Comparison of ENCODE assay signal across 18 cellular contexts in genomic region chr2:46349115-46349547, GRCh38. TPM values are rescaled to one million over a fixed set of nuclear protein-coding genes. Genes with fewer than 3 reads are reported as not detected.
DNase-seq lines count a peak whose midpoint lies in the region; ATAC-seq, FAIRE-seq and TF ChIP-seq lines count a peak whose summit lies in the region.
"Had no signal": no experiment of that assay in that cellular context is flagged by ENCODE, and none has a peak within 500 bp of the region (broad histone marks: within the 10 kb centered on the region; RNA-seq: fewer than 3 reads in every experiment).

No MANE protein-coding gene starts in this region.

- TF ChIP-seq EP300 in HepG2 (IDR thresholded peaks at IDR 0.05; ENCODE audit: low read depth in 2 of 2, low read length in 2 of 2): 0 out of 4 replicates have a peak, but pooled peaks of 1 of the 2 experiments have one; percentile 25
- no peak for TF ChIP-seq EP300 in HepG2 (CRISPR knock-in tag; IDR thresholded peaks at IDR 0.05; ENCODE audit: borderline replicate concordance)

- intact Hi-C loops in CD4-positive, alpha-beta T cell (cut with DNase I, micrococcal nuclease): loop anchor here in 1 of 2 experiments (5.0 kb wide), 1 partner anchor 52 kb away; the partner anchor contains the start of gene EPAS1
- intact Hi-C loops in HepG2 (cut with micrococcal nuclease; ENCODE audit: unreplicated experiment): no loop called here
- intact Hi-C loops in spleen (cut with DNase I; ENCODE audit: low total_unique reads): loop anchor here (2.0 kb wide), 1 partner anchor 50 kb away; no protein-coding TSS in a partner anchor

- no peak overlapping the region for H3K9ac ChIP-seq in HepG2 (ENCODE audit: insufficient read depth, low read depth, low read length)

- no peak overlapping the region for H3K4me3 Mint-ChIP-seq in CD4-positive, alpha-beta T cell

- TF ChIP-seq POLR2A in HepG2 (IDR thresholded peaks at IDR 0.05; ENCODE audit: insufficient read depth in 1 of 2, low read depth in 2 of 2, low read length in 2 of 2) (no peak; a peak in 1 of 4 replicates), spleen (IDR thresholded peaks at IDR 0.05) (no peak), GM12891 (IDR thresholded peaks at IDR 0.05; ENCODE audit: low read depth, low read length) (no peak)

- H3K4me2 ChIP-seq in HepG2 (ENCODE audit: low read depth, low read length): no peak overlapping the region

- no peaks in the 10 kb centered on the region for H3K27me3 ChIP-seq in CD4-positive, alpha-beta T cell (ENCODE audit: control insufficient read depth, insufficient read depth, low read length)
- no peaks in the 10 kb centered on the region for H3K27me3 ChIP-seq in HepG2 (ENCODE audit: control insufficient read depth in 1 of 2, insufficient read depth in 2 of 2, low read length in 2 of 2)
- H3K27me3 ChIP-seq in spleen (replicated peaks in 1 of 7): no peaks in the 10 kb centered on the region

- H3K36me3 ChIP-seq in KOPT-K1 (ENCODE audit: insufficient read depth, low read length) (no peaks in the 10 kb centered on the region), HepG2 (replicated peaks in 1 of 2; ENCODE audit: control insufficient read depth in 1 of 2, insufficient read depth in 2 of 2, low read length in 2 of 2) (peaks cover 39 to 85% of the 10 kb centered on the region in 2 experiments), spleen (peaks cover 0 to 55% (median 8%) of the 10 kb centered on the region in 6 donors)

- H3K9me3 Mint-ChIP-seq in CD4-positive, alpha-beta T cell: no peaks in the 10 kb centered on the region

- no TSS peak for BruUV-seq in HepG2 (replicated peaks; lab: Mats Ljungman, UMichigan)

- H3K4me3 ChIP-seq in HepG2 (replicated peaks in 1 of 3; ENCODE audit: insufficient read depth in 1 of 3, low read depth in 2 of 3, low read length in 3 of 3): no peak overlapping the region
- no peak overlapping the region for H3K4me3 ChIP-seq in spleen
- H3K4me3 ChIP-seq: GM12878 had no signal

- H3K27ac ChIP-seq in CD4-positive, alpha-beta T cell (ENCODE audit: low read depth, low read length): no peak overlapping the region
- H3K27ac ChIP-seq in KOPT-K1 (ENCODE audit: low read depth, low read length, poor library complexity, severe bottlenecking): peak overlapping the region; percentile 91
- no peak overlapping the region for H3K27ac ChIP-seq in HepG2 (ENCODE audit: extremely low read length, insufficient read depth, low read length)
- H3K27ac ChIP-seq in spleen: peak overlapping the region in 5 of 8 donors; percentile 74 to 86 (median 83)

- no peak for ATAC-seq in CD4-positive, alpha-beta T cell (ENCODE audit: poor library complexity)
- peak; percentile 82 for ATAC-seq in HepG2
- no peak for ATAC-seq in GM18520 (IDR thresholded peaks at IDR 0.05; ENCODE audit: unreplicated experiment)
- ATAC-seq in GM21717 (IDR thresholded peaks at IDR 0.05; ENCODE audit: unreplicated experiment): no peak
- ATAC-seq: GM12878, Panc1 had no signal

- peak overlapping the region; percentile 90 for H3K27ac Mint-ChIP-seq in CD4-positive, alpha-beta T cell

- no peaks in the 10 kb centered on the region for H3K9me3 ChIP-seq in CD4-positive, alpha-beta T cell (ENCODE audit: control insufficient read depth, low read length)
- no peaks in the 10 kb centered on the region for H3K9me3 ChIP-seq in KOPT-K1 (ENCODE audit: insufficient read depth, low read length, poor library complexity, severe bottlenecking)
- no peaks in the 10 kb centered on the region for H3K9me3 ChIP-seq in HepG2 (ENCODE audit: low read length)
- no peaks in the 10 kb centered on the region for H3K9me3 ChIP-seq in spleen

- no peak overlapping the region for H2AFZ ChIP-seq in HepG2 (ENCODE audit: low read length)

- in situ Hi-C loops in HepG2 (cut with HindIII; ENCODE audit: extremely low pct_ligation_motif_present, low pct_unique_long_range_greater_than_20kb): no loop called here

- peaks cover 13% of the 10 kb centered on the region; the same call in 1 of the 2 replicates for H4K20me1 ChIP-seq in HepG2 (ENCODE audit: insufficient read depth, low read length)

- POLR2A ChIA-PET in CD4-positive, alpha-beta T cell (lab: Charles Lee): interaction anchor here (1.1 to 2.6 kb wide), 2 partner anchors 11 to 13 kb away, joined by 4 to 15 read pairs; no protein-coding TSS in a partner anchor
- POLR2A ChIA-PET in HepG2 (lab: Yijun Ruan, JAX): no interaction called here

- H3K4me1 Mint-ChIP-seq in CD4-positive, alpha-beta T cell (ENCODE audit: low read depth): peaks cover 77% of the 10 kb centered on the region

- H3K4me1 ChIP-seq in HepG2 (ENCODE audit: insufficient read depth, low read length): peaks cover 32% of the 10 kb centered on the region
- peaks cover 27 to 85% (median 54%) of the 10 kb centered on the region in 6 donors for H3K4me1 ChIP-seq in spleen

- peak; percentile 39; the same call in 1 of the 2 replicates for TF ChIP-seq RAD21 in HepG2 (CRISPR knock-in tag; IDR thresholded peaks at IDR 0.05)

- no peak for DNase-seq in CD4-positive, alpha-beta T cell
- DNase-seq in HepG2 (ENCODE audit: low spot score) (peak; percentile 37), spleen (no peak), GM12891 (ENCODE audit: insufficient read length, low spot score) (no peak), DMS153 treated with DMSO at 0.1 percent for 48 hours (lab: John Stamatoyannopoulos, UW; ENCODE audit: unreplicated experiment) (no peak)
- DNase-seq: COR-L47, DMS53, KG1, NCI-H1417, NCI-H2029, NCI-H510A, SHP77 treated with DMSO at 0.1 percent for 48 hours had no signal

- no peaks in the 10 kb centered on the region for H3K36me3 Mint-ChIP-seq in CD4-positive, alpha-beta T cell (ENCODE audit: low read depth)

- FAIRE-seq in HepG2 (lab: Jason Lieb, UNC) (peak; percentile 89), GM12891 (lab: Jason Lieb, UNC) (no peak)
- FAIRE-seq: GM12878, H1 had no signal

- no peak for TF ChIP-seq CTCF in CD4-positive, alpha-beta T cell (IDR thresholded peaks at IDR 0.05)
- TF ChIP-seq CTCF in HepG2 (CRISPR knock-in tag; IDR thresholded peaks at IDR 0.05) (peak; percentile 75), spleen (IDR thresholded peaks at IDR 0.05 in 8 of 11, conservative IDR thresholded peaks at IDR 0.05 in 3 of 11) (no peak)

- H3K79me2 ChIP-seq in HepG2 (ENCODE audit: insufficient read depth, low read length): peaks cover 17% of the 10 kb centered on the region

- no peaks in the 10 kb centered on the region for H3K27me3 Mint-ChIP-seq in CD4-positive, alpha-beta T cell

- 52% methylated on average over 4 of the region's 6 CpGs for WGBS in HepG2 (ENCODE audit: low lambda C conversion rate)
- WGBS in spleen, 5 donors: 73 to 90% (median 87%) methylated on average over 6 of the region's 6 CpGs

- CTCF ChIA-PET in CD4-positive, alpha-beta T cell (lab: Charles Lee): no interaction called here
- CTCF ChIA-PET in HepG2 (lab: Yijun Ruan, JAX; ENCODE audit: low intra/inter-chr PET ratio, low total read pairs): no interaction called here

TF ChIP-seq in HepG2, 621 proteins besides CTCF, POLR2A, EP300 and RAD21 (continues in another document):
- no peak for TF ChIP-seq MED13 (CRISPR knock-in tag; IDR thresholded peaks at IDR 0.05)
- no peak for TF ChIP-seq GLMP (CRISPR knock-in tag; IDR thresholded peaks at IDR 0.05; ENCODE audit: borderline replicate concordance)

TF ChIP-seq in GM12891, 5 proteins besides CTCF, POLR2A, EP300 and RAD21:
- TF ChIP-seq TAF1 (IDR thresholded peaks at IDR 0.05; ENCODE audit: low read depth, low read length): no peak
- no peak for TF ChIP-seq POLR2AphosphoS5 (IDR thresholded peaks at IDR 0.05; ENCODE audit: low read depth, low read length)
- TF ChIP-seq POU2F2 (IDR thresholded peaks at IDR 0.05; ENCODE audit: low read depth, low read length): no peak
- TF ChIP-seq SPI1 (IDR thresholded peaks at IDR 0.05; ENCODE audit: low read depth, low read length): no peak
- no peak for TF ChIP-seq PAX5 (IDR thresholded peaks at IDR 0.05; ENCODE audit: insufficient read depth, low read length, severe bottlenecking)

RNA-seq across cellular contexts. Expression of gene EPAS1, which starts 51.9 kb away (rescaled TPM):
- total RNA-seq in CD4-positive, alpha-beta T cell: 1 to 10 TPM; 4.2 to 5.4 TPM
- 47.1 and 64.9 TPM in 2 replicates for total RNA-seq in HepG2 (2016; rRNA removed; fragmentation: Illumina TruSeq; extraction: Trizol)
- total RNA-seq in HepG2 (2016; cell fraction: cytosol; rRNA removed; fragmentation: Illumina TruSeq; extraction: Trizol; ENCODE audit: low read depth): 15.6 and 21.2 TPM in 2 replicates
- 45.9 and 54.8 TPM in 2 replicates for total RNA-seq in HepG2 (2016; cell fraction: insoluble cytoplasmic fraction; rRNA removed; fragmentation: Illumina TruSeq; extraction: Trizol)
- 54.5 and 63.7 TPM in 2 replicates for total RNA-seq in HepG2 (2016; cell fraction: membrane; rRNA removed; fragmentation: Illumina TruSeq; extraction: Trizol)
- 54.3 and 61.3 TPM in 2 replicates for total RNA-seq in HepG2 (2016; cell fraction: nucleus; rRNA removed; fragmentation: Illumina TruSeq; extraction: Trizol)
- polyA plus RNA-seq in HepG2 (2011; rRNA removed): 182 and 202 TPM in 2 replicates
- 62.2 and 87.1 TPM in 2 replicates for polyA plus RNA-seq in HepG2 (2011; cell fraction: cytosol; rRNA removed)
- polyA plus RNA-seq in HepG2 (2011; cell fraction: nucleus; rRNA removed): 133 and 141 TPM in 2 replicates
- 97.8 and 103 TPM in 2 replicates for polyA plus RNA-seq in HepG2 (2012)
- polyA plus RNA-seq in HepG2 (2016; cell fraction: cytosol; fragmentation: Illumina TruSeq; extraction: Trizol; ENCODE audit: low read depth): 15.2 and 19.3 TPM in 2 replicates
- polyA plus RNA-seq in HepG2 (2016; cell fraction: insoluble cytoplasmic fraction; fragmentation: Illumina TruSeq; extraction: Trizol; ENCODE audit: low read depth): 72.5 and 91.0 TPM in 2 replicates
- polyA plus RNA-seq in HepG2 (2016; cell fraction: membrane; fragmentation: Illumina TruSeq; extraction: Trizol; ENCODE audit: low read depth): 64.7 and 77.7 TPM in 2 replicates
- 74.5 and 82.8 TPM in 2 replicates for polyA plus RNA-seq in HepG2 (2016; cell fraction: nucleus; fragmentation: Illumina TruSeq; extraction: Trizol; ENCODE audit: insufficient read depth, low read depth)
- 156 and 217 TPM in 2 replicates for polyA minus RNA-seq in HepG2 (2011; rRNA and poly(A)+ RNA removed; ENCODE audit: low replicate concordance)
- polyA minus RNA-seq in HepG2 (2011; cell fraction: cytosol; rRNA and poly(A)+ RNA removed): 122 and 129 TPM in 2 replicates
- polyA minus RNA-seq in HepG2 (2011; cell fraction: nucleus; rRNA and poly(A)+ RNA removed): 185 and 262 TPM in 2 replicates
- total RNA-seq in spleen: 100 to 1,000 TPM; 145 to 330 (median 233) TPM
- 10 to 100 TPM; 30.5 to 58.1 (median 38.5) TPM for polyA plus RNA-seq in spleen
- polyA plus RNA-seq in GM12891 (2012; ENCODE audit: low read depth, missing spikeins): 0.14 TPM

Comparison
In these comparisons a context has a peak if more than half of its experiments do, and no peak if none do; other contexts are left out.
1. H3K27ac ChIP-seq: peak in KOPT-K1 (single experiment) and spleen (5 of 8); none in CD4-positive, alpha-beta T cell (single experiment) and HepG2 (single experiment).